In genomic region chr13:46297338-46297737, GRCh38 we compare ENCODE assay signal across 11 cellular contexts.
DNase-seq lines count a peak whose midpoint lies in the region; ATAC-seq, FAIRE-seq and TF ChIP-seq lines count a peak whose summit lies in the region.
"Had no signal": no experiment of that assay in that cellular context is flagged by ENCODE, and none has a peak within 500 bp of the region (broad histone marks: within the 10 kb centered on the region; RNA-seq: fewer than 3 reads in every experiment).

No MANE protein-coding gene starts in this region.

- BruUV-seq in HCT116 (replicated peaks; lab: Mats Ljungman, UMichigan), result no TSS peak

- no peak for TF ChIP-seq POLR2A in HCT116 (IDR thresholded peaks at IDR 0.05; ENCODE audit: borderline replicate concordance, extremely low read depth, insufficient read depth, insufficient read length)

- no peak overlapping the region for H2BK120ac ChIP-seq in mesenchymal stem cell (ENCODE audit: low read depth, low read length)

- no peak overlapping the region for H2BK15ac ChIP-seq in mesenchymal stem cell (ENCODE audit: low read depth, poor library complexity, severe bottlenecking)

- no peak overlapping the region for H2BK5ac ChIP-seq in mesenchymal stem cell (ENCODE audit: low read depth, low read length, poor library complexity, severe bottlenecking)

- WGBS in mesenchymal stem cell, result 90% methylated on average over 3 of the region's 3 CpGs

- no peak overlapping the region for H4K91ac ChIP-seq in mesenchymal stem cell (ENCODE audit: low read length)

- peaks cover 20% of the 10 kb centered on the region for H3K4me1 Mint-ChIP-seq in astrocyte (ENCODE audit: low read depth, unreplicated experiment)

- H3K9me3 Mint-ChIP-seq in astrocyte (ENCODE audit: unreplicated experiment), result peaks cover 15% of the 10 kb centered on the region

- TF ChIP-seq CTCF in HCT116 (IDR thresholded peaks at IDR 0.05 in 2 of 3, conservative IDR thresholded peaks at IDR 0.05 in 1 of 3; ENCODE audit: borderline replicate concordance in 1 of 3, insufficient read depth in 1 of 3, low read depth in 2 of 3, low read length in 2 of 3) (no peak), astrocyte (IDR thresholded peaks at IDR 0.05; ENCODE audit: insufficient read depth, low read depth, low read length) (no peak)

- CTCF ChIA-PET in HCT116 (lab: Charles Lee), result no interaction called here

- no peaks in the 10 kb centered on the region for H3K36me3 ChIP-seq in BLaER1 treated with 17β-estradiol and CSF1 and Interleukin-3, amounts not matched to agents 10 nM and 100 nM
- no peaks in the 10 kb centered on the region for H3K36me3 ChIP-seq in HCT116 (ENCODE audit: control insufficient read depth in 1 of 2, insufficient read depth in 2 of 2, low read length in 2 of 2)
- H3K36me3 ChIP-seq in astrocyte (ENCODE audit: insufficient read depth, low read length), result no peaks in the 10 kb centered on the region
- no peaks in the 10 kb centered on the region for H3K36me3 ChIP-seq in mesenchymal stem cell (ENCODE audit: control insufficient read depth in 1 of 2, insufficient read depth in 2 of 2, low read depth in 1 of 2, low read length in 2 of 2)
- H3K36me3 ChIP-seq: SJSA1 had no signal

- H2AK5ac ChIP-seq in mesenchymal stem cell (ENCODE audit: low read length, severe bottlenecking), result no peak overlapping the region

- no peak overlapping the region for H3K4ac ChIP-seq in mesenchymal stem cell (ENCODE audit: low read depth in 1 of 2, low read length in 2 of 2)

- no peaks in the 10 kb centered on the region for H3K79me2 ChIP-seq in HCT116 (ENCODE audit: insufficient read depth, low read length)
- H3K79me2 ChIP-seq in astrocyte (ENCODE audit: insufficient read depth, low read length), result no peaks in the 10 kb centered on the region

- H3K9ac ChIP-seq in BLaER1 treated with 17β-estradiol and CSF1 and Interleukin-3, amounts not matched to agents 10 nM and 100 nM, result peak overlapping the region in 1 of 11 experiments; percentile 3; a peak in 1 of 22 replicates
- H3K9ac ChIP-seq in HCT116 (ENCODE audit: low read length), result no peak overlapping the region
- H3K9ac ChIP-seq in astrocyte (ENCODE audit: low read length), result no peak overlapping the region
- H3K9ac ChIP-seq in mesenchymal stem cell (ENCODE audit: low read length), result peak overlapping the region; percentile 83

- no peaks in the 10 kb centered on the region for H3K79me1 ChIP-seq in mesenchymal stem cell (replicated peaks; ENCODE audit: low read length, poor library complexity, severe bottlenecking)

- H3K18ac ChIP-seq in mesenchymal stem cell (ENCODE audit: low read depth in 1 of 2, low read length in 2 of 2), result peak overlapping the region; percentile 19 to 50

- DNase-seq in HCT116 (ENCODE audit: low read depth, low spot score), result no peak
- peak; percentile 29 for DNase-seq in astrocyte (ENCODE audit: low read depth)
- DNase-seq in mesenchymal stem cell, result peak; percentile 42
- no peak for DNase-seq in NCI-H128 (lab: John Stamatoyannopoulos, UW; ENCODE audit: unreplicated experiment)
- no peak for DNase-seq in DMS53 treated with DMSO at 0.1 percent for 48 hours (lab: John Stamatoyannopoulos, UW; ENCODE audit: unreplicated experiment)
- no peak for DNase-seq in NCI-H345 treated with DMSO at 0.1 percent for 48 hours (lab: John Stamatoyannopoulos, UW; ENCODE audit: unreplicated experiment)
- DNase-seq: stimulated activated CD4-positive, alpha-beta T cell treated with anti-CD3 and anti-CD28 coated beads, Interleukin-2, amount 100 ng/mL, for 24 hours; testis had no signal

- peak overlapping the region; percentile 61 to 82 (median 79); a peak in 21 of 22 replicates for H3K27ac ChIP-seq in BLaER1 treated with 17β-estradiol and CSF1 and Interleukin-3, amounts not matched to agents 10 nM and 100 nM
- H3K27ac ChIP-seq in HCT116 (ENCODE audit: low read depth, low read length) (no peak overlapping the region), astrocyte (ENCODE audit: low read depth, low read length) (peak overlapping the region; percentile 75), mesenchymal stem cell (ENCODE audit: low read length, poor library complexity, severe bottlenecking) (peak overlapping the region; percentile 53)
- H3K27ac ChIP-seq: SJSA1, testis had no signal

- peaks cover 2% of the 10 kb centered on the region for H3K27me3 Mint-ChIP-seq in astrocyte (ENCODE audit: low read depth, unreplicated experiment)

- peak overlapping the region; percentile 95 for H3K27ac Mint-ChIP-seq in astrocyte (ENCODE audit: unreplicated experiment)

- H3K14ac ChIP-seq in mesenchymal stem cell (ENCODE audit: low read length in 2 of 2), result no peak overlapping the region

- RAD21 ChIA-PET in HCT116 (lab: Charles Lee; ENCODE audit: low non-redundant PET in 1 of 2, low total read pairs in 2 of 2, uncharacterized antibody in 2 of 2, unreplicated experiment in 2 of 2), result no interaction called here

- peak overlapping the region; percentile 27 for H4K8ac ChIP-seq in mesenchymal stem cell (ENCODE audit: low read length)

- no peaks in the 10 kb centered on the region for H3K36me3 Mint-ChIP-seq in astrocyte (ENCODE audit: low read depth, unreplicated experiment)

- peak overlapping the region in 1 of 2 experiments; percentile 77 for H2BK12ac ChIP-seq in mesenchymal stem cell (ENCODE audit: low read length in 2 of 2)

- no peaks in the 10 kb centered on the region for H3K9me2 ChIP-seq in HCT116 (ENCODE audit: insufficient read depth)

- POLR2A ChIA-PET in HCT116 (lab: Charles Lee), result no interaction called here

- H3K4me2 ChIP-seq in BLaER1 treated with 17β-estradiol and CSF1 and Interleukin-3, amounts not matched to agents 10 nM and 100 nM, result peak overlapping the region in 8 of 11 experiments; percentile 50 to 91 (median 58); a peak in 15 of 22 replicates
- no peak overlapping the region for H3K4me2 ChIP-seq in HCT116 (ENCODE audit: low read length)
- H3K4me2 ChIP-seq in astrocyte (ENCODE audit: low read length), result peak overlapping the region; percentile 64
- H3K4me2 ChIP-seq in mesenchymal stem cell (ENCODE audit: low read length, poor library complexity, severe bottlenecking), result no peak overlapping the region

- intact Hi-C loops in HCT116 (cut with micrococcal nuclease), result no loop called here

- no peaks in the 10 kb centered on the region for H3K27me3 ChIP-seq in BLaER1 treated with 17β-estradiol and CSF1 and Interleukin-3, amounts not matched to agents 10 nM and 100 nM
- no peaks in the 10 kb centered on the region for H3K27me3 ChIP-seq in HCT116 (ENCODE audit: insufficient read depth, low read length)
- no peaks in the 10 kb centered on the region for H3K27me3 ChIP-seq in astrocyte (ENCODE audit: insufficient read depth, low read length)
- no peaks in the 10 kb centered on the region for H3K27me3 ChIP-seq in mesenchymal stem cell (ENCODE audit: control insufficient read depth in 1 of 2, insufficient read depth in 1 of 2, low read length in 2 of 2)
- H3K27me3 ChIP-seq: SJSA1, testis had no signal

- no peaks in the 10 kb centered on the region for H4K20me1 ChIP-seq in BLaER1 treated with 17β-estradiol and CSF1 and Interleukin-3, amounts not matched to agents 10 nM and 100 nM
- no peaks in the 10 kb centered on the region for H4K20me1 ChIP-seq in HCT116 (ENCODE audit: insufficient read depth)
- no peaks in the 10 kb centered on the region for H4K20me1 ChIP-seq in astrocyte (ENCODE audit: insufficient read depth, low read length)

- H2AFZ ChIP-seq in HCT116 (ENCODE audit: low read depth, low read length, poor library complexity, severe bottlenecking) (peak overlapping the region; percentile 44), astrocyte (ENCODE audit: low read depth, low read length) (no peak overlapping the region), mesenchymal stem cell (ENCODE audit: low read depth, low read length) (no peak overlapping the region)

- no peak overlapping the region for H3K23ac ChIP-seq in mesenchymal stem cell (ENCODE audit: low read length in 2 of 2)

- peak; percentile 62 for FAIRE-seq in astrocyte (lab: Jason Lieb, UNC)

- ATAC-seq in HCT116 (no peak), GM19351 (IDR thresholded peaks at IDR 0.05; ENCODE audit: unreplicated experiment) (no peak)

- H3K4me3 Mint-ChIP-seq in astrocyte (ENCODE audit: unreplicated experiment), result no peak overlapping the region

- TF ChIP-seq RAD21 in HCT116 (IDR thresholded peaks at IDR 0.05; ENCODE audit: low read depth), result no peak

- no peak overlapping the region for H3K4me3 ChIP-seq in BLaER1 treated with 17β-estradiol and CSF1 and Interleukin-3, amounts not matched to agents 10 nM and 100 nM
- H3K4me3 ChIP-seq in HCT116 (replicated peaks in 1 of 2; ENCODE audit: low read depth in 1 of 2, low read length in 2 of 2) (no peak overlapping the region), astrocyte (ENCODE audit: insufficient read depth, low read depth, low read length) (no peak overlapping the region), mesenchymal stem cell (ENCODE audit: insufficient read depth in 1 of 2, low read depth in 1 of 2, low read length in 2 of 2) (peak overlapping the region in 1 of 2 experiments; percentile 17)
- H3K4me3 ChIP-seq: SJSA1, testis had no signal

- H3K9me3 ChIP-seq in BLaER1 treated with 17β-estradiol and CSF1 and Interleukin-3, amounts not matched to agents 10 nM and 100 nM (replicated peaks in 1 of 11), result peaks cover 20 to 38% (median 34%) of the 10 kb centered on the region in 11 experiments; a peak in 20 of 22 replicates
- H3K9me3 ChIP-seq in HCT116 (ENCODE audit: control insufficient read depth in 1 of 2, insufficient read depth in 1 of 2, low read depth in 1 of 2, low read length in 2 of 2), result no peaks in the 10 kb centered on the region
- H3K9me3 ChIP-seq in astrocyte (ENCODE audit: insufficient read depth, low read depth, low read length), result no peaks in the 10 kb centered on the region
- no peaks in the 10 kb centered on the region for H3K9me3 ChIP-seq in mesenchymal stem cell (ENCODE audit: control insufficient read depth, low read length)
- H3K9me3 ChIP-seq: SJSA1, testis had no signal

- H3K4me1 ChIP-seq in BLaER1 treated with 17β-estradiol and CSF1 and Interleukin-3, amounts not matched to agents 10 nM and 100 nM, result peaks cover 12 to 51% (median 29%) of the 10 kb centered on the region in 10 experiments; a peak in 19 of 20 replicates
- peaks cover 0 to 6% of the 10 kb centered on the region in 2 experiments; a peak in 2 of 4 replicates for H3K4me1 ChIP-seq in HCT116 (ENCODE audit: control insufficient read depth in 1 of 2, insufficient read depth in 2 of 2, low read length in 2 of 2)
- peaks cover 24% of the 10 kb centered on the region for H3K4me1 ChIP-seq in astrocyte (ENCODE audit: insufficient read depth, low read length)
- peaks cover 2% of the 10 kb centered on the region for H3K4me1 ChIP-seq in mesenchymal stem cell (ENCODE audit: control insufficient read depth, insufficient read depth, low read depth, low read length)

TF ChIP-seq in HCT116, 20 proteins besides CTCF, POLR2A, EP300 and RAD21 (continues in another document):
- TF ChIP-seq ZFX (IDR thresholded peaks at IDR 0.05) (no peak), ZNF274 (IDR thresholded peaks at IDR 0.05; ENCODE audit: low read depth, low read length) (no peak), TCF7L2 (IDR thresholded peaks at IDR 0.05; ENCODE audit: borderline replicate concordance, extremely low read depth, insufficient read depth, insufficient read length) (no peak), EZH2 (IDR thresholded peaks at IDR 0.05) (no peak), CBX3 (IDR thresholded peaks at IDR 0.05; ENCODE audit: low read depth) (no peak), FOSL1 (IDR thresholded peaks at IDR 0.05; ENCODE audit: low read depth) (no peak), SP1 (IDR thresholded peaks at IDR 0.05; ENCODE audit: low read depth) (no peak), CEBPB (IDR thresholded peaks at IDR 0.05; ENCODE audit: low read depth) (no peak)

Comparison
In these comparisons a context has a peak if more than half of its experiments do, and no peak if none do; other contexts are left out.
1. H3K4me2 ChIP-seq: peak in BLaER1 treated with 17β-estradiol and CSF1 and Interleukin-3, amounts not matched to agents 10 nM and 100 nM (8 of 11) and astrocyte (single experiment); none in HCT116 (single experiment) and mesenchymal stem cell (single experiment).
2. DNase-seq: peak in astrocyte (single experiment) and mesenchymal stem cell (single experiment); none in HCT116 (single experiment), NCI-H128 (single experiment), DMS53 treated with DMSO at 0.1 percent for 48 hours (single experiment) and NCI-H345 treated with DMSO at 0.1 percent for 48 hours (single experiment).